Comparison of ENCODE assay signal across 8 cellular contexts in the genomic region with DNA sequence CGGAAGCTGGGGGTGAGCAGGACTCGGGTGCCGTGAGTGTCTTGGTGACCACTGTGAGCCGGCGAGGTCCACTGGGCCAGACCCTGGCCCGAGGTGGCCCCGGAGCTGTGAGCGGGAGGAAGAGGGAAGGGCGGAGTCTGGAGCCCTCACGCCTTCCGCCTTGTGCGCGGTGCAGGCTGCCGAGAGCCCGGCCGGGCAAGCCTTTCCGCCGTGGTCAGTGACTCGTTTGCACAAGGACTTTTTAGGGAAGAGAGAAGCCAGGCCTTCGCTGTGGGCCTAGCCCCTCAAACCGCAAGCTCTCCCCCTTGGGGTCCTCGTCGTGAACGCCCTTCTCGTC. TPM values are rescaled to one million over a fixed set of nuclear protein-coding genes. Genes with fewer than 3 reads are reported as not detected.
A peak's percentile ranks its signal among the peaks of the same experiment; 100 is the strongest.
DNase-seq lines count a peak whose midpoint lies in the region; ATAC-seq and TF ChIP-seq lines count a peak whose summit lies in the region.

No MANE protein-coding gene starts in this region.

- TF ChIP-seq EP300 in SK-N-SH (IDR thresholded peaks at IDR 0.05; ENCODE audit: borderline replicate concordance in 1 of 2, low read depth in 1 of 2, low read length in 1 of 2) = no peak

- peak overlapping the region; percentile 98 for H3K4me2 ChIP-seq in SK-N-SH

- no peaks in the 10 kb centered on the region for H3K27me3 ChIP-seq in SK-N-SH (ENCODE audit: insufficient read depth)

- H3K4me1 Mint-ChIP-seq in dendritic cell treated with granulocyte-macrophage colony-stimulating factor and Interleukin-4, amounts not matched to agents 40 ng/mL and 50 ng/mL, for 4 days (ENCODE audit: low read depth) = peaks cover 22% of the 10 kb centered on the region

- ATAC-seq in HG02610 (IDR thresholded peaks at IDR 0.05; ENCODE audit: unreplicated experiment) = peak; percentile 18
- peak; percentile 62 for ATAC-seq in stimulated activated naive CD8-positive, alpha-beta T cell treated with anti-CD3 and anti-CD28 coated beads, Interleukin-15, Interleukin-2, amounts not matched to agents 100 U/mL and 50 U/mL, for 24 hours

- WGBS in SK-N-SH (ENCODE audit: low lambda C conversion rate) = 25% methylated on average over 22 of the region's 25 CpGs
- 2 to 6% methylated on average over 16 to 20 of the region's 25 CpGs for WGBS in lower leg skin, 2 donors

- peaks cover 11% of the 10 kb centered on the region for H3F3A ChIP-seq in SK-N-SH (replicated peaks; ENCODE audit: insufficient read depth)

- DNase-seq in SK-N-SH (peak; percentile 82), lower leg skin (ENCODE audit: low spot score in 2 of 2) (peak; percentile 38 to 92), OCI-M2 (lab: John Stamatoyannopoulos, UW; ENCODE audit: unreplicated experiment) (no peak), inferior parietal cortex (ENCODE audit: extremely low spot score) (no peak)
- peak; percentile 40 for DNase-seq in stimulated activated naive CD8-positive, alpha-beta T cell treated with anti-CD3 and anti-CD28 coated beads, Interleukin-15, Interleukin-2, amounts not matched to agents 100 U/mL and 50 U/mL, for 24 hours

- no peaks in the 10 kb centered on the region for H3K36me3 ChIP-seq in SK-N-SH (replicated peaks in 1 of 2; ENCODE audit: control insufficient read depth in 1 of 2, insufficient read depth in 2 of 2, low read length in 1 of 2)

- TF ChIP-seq CTCF in GM12875 (IDR thresholded peaks at IDR 0.05; ENCODE audit: borderline replicate concordance, insufficient read depth, low read depth, low read length) (no peak), SK-N-SH (IDR thresholded peaks at IDR 0.05) (no peak), lower leg skin (IDR thresholded peaks at IDR 0.05) (no peak)

- H3K4me3 ChIP-seq in GM12875 (ENCODE audit: low read depth, low read length) (peak overlapping the region; percentile 32), SK-N-SH (ENCODE audit: low read depth in 2 of 2, low read length in 1 of 2) (peak overlapping the region; percentile 46 to 68), lower leg skin (ENCODE audit: low read depth, poor library complexity, severe bottlenecking) (peak overlapping the region; percentile 15)

- CTCF ChIA-PET in SK-N-SH (lab: Yijun Ruan, JAX) = interaction anchor here (0.6 to 7.4 kb wide), 102 partner anchors 8 to 1189 kb away, joined by 3 to 117 read pairs (median 4); no protein-coding TSS in a partner anchor

- H3K79me2 ChIP-seq in SK-N-SH (ENCODE audit: insufficient read depth) = no peaks in the 10 kb centered on the region

- peak overlapping the region; percentile 78 for H3K4me3 Mint-ChIP-seq in dendritic cell treated with granulocyte-macrophage colony-stimulating factor and Interleukin-4, amounts not matched to agents 40 ng/mL and 50 ng/mL, for 4 days

- H3K27ac ChIP-seq in SK-N-SH (ENCODE audit: low read depth in 2 of 2, low read length in 1 of 2) = no peak overlapping the region; a peak in 1 of 4 replicates

- H3K4me1 ChIP-seq in SK-N-SH (ENCODE audit: control insufficient read depth in 1 of 2, insufficient read depth in 2 of 2, low read depth in 1 of 2, low read length in 1 of 2) = peaks cover 0 to 10% of the 10 kb centered on the region in 2 experiments; a peak in 1 of 4 replicates

- no peaks in the 10 kb centered on the region for H3K9me2 ChIP-seq in SK-N-SH

- peak overlapping the region; percentile 85 for H3K27ac Mint-ChIP-seq in dendritic cell treated with granulocyte-macrophage colony-stimulating factor and Interleukin-4, amounts not matched to agents 40 ng/mL and 50 ng/mL, for 4 days

- H3K9me3 ChIP-seq in SK-N-SH = no peaks in the 10 kb centered on the region

- no peaks in the 10 kb centered on the region for H3K36me3 Mint-ChIP-seq in dendritic cell treated with granulocyte-macrophage colony-stimulating factor and Interleukin-4, amounts not matched to agents 40 ng/mL and 50 ng/mL, for 4 days (ENCODE audit: low read depth)

- no peak overlapping the region for H3K9ac ChIP-seq in SK-N-SH

- no peak for TF ChIP-seq RAD21 in SK-N-SH (IDR thresholded peaks at IDR 0.05; ENCODE audit: low read length)

- intact Hi-C loops in dendritic cell treated with granulocyte-macrophage colony-stimulating factor and Interleukin-4, amounts not matched to agents 40 ng/mL and 50 ng/mL, for 4 days (cut with micrococcal nuclease) = loop anchor here (5.0 kb wide), 1 partner anchor 693 kb away; no protein-coding TSS in a partner anchor
- intact Hi-C loops in lower leg skin (cut with DNase I; ENCODE audit: low total_unique reads) = loop anchor here (10.0 kb wide), 1 partner anchor 625 kb away; no protein-coding TSS in a partner anchor

- no peaks in the 10 kb centered on the region for H4K20me1 ChIP-seq in SK-N-SH (ENCODE audit: insufficient read depth)

- peaks cover 52% of the 10 kb centered on the region for H3K27me3 Mint-ChIP-seq in dendritic cell treated with granulocyte-macrophage colony-stimulating factor and Interleukin-4, amounts not matched to agents 40 ng/mL and 50 ng/mL, for 4 days

- H2AFZ ChIP-seq in SK-N-SH (ENCODE audit: low read depth) = peak overlapping the region; percentile 96; the same call in 1 of the 2 replicates

- TF ChIP-seq POLR2A in lower leg skin (IDR thresholded peaks at IDR 0.05) = no peak

- POLR2A ChIA-PET in SK-N-SH (lab: Yijun Ruan, JAX) = interaction anchor here (1.6 kb wide), 1 partner anchor 697 kb away, joined by 7 read pairs; no protein-coding TSS in a partner anchor

- no peaks in the 10 kb centered on the region for H3K9me3 Mint-ChIP-seq in dendritic cell treated with granulocyte-macrophage colony-stimulating factor and Interleukin-4, amounts not matched to agents 40 ng/mL and 50 ng/mL, for 4 days

TF ChIP-seq in SK-N-SH, 30 proteins besides CTCF, POLR2A, EP300 and RAD21:
- no peak for TF ChIP-seq TCF12 (IDR thresholded peaks at IDR 0.05)
- TF ChIP-seq JUND (IDR thresholded peaks at IDR 0.05) = no peak
- TF ChIP-seq FOXJ3 (CRISPR knock-in tag; IDR thresholded peaks at IDR 0.05) = no peak
- TF ChIP-seq ELF1 (IDR thresholded peaks at IDR 0.05) = no peak
- no peak for TF ChIP-seq PBX3 (IDR thresholded peaks at IDR 0.05)
- TF ChIP-seq NRF1 (IDR thresholded peaks at IDR 0.05; ENCODE audit: low read depth, low read length) = no peak
- TF ChIP-seq REST (IDR thresholded peaks at IDR 0.05; ENCODE audit: low read depth, low read length) = no peak
- no peak for TF ChIP-seq USF2 (IDR thresholded peaks at IDR 0.05; ENCODE audit: borderline replicate concordance, low read depth, low read length)
- TF ChIP-seq RFX5 (IDR thresholded peaks at IDR 0.05; ENCODE audit: low read length) = no peak
- TF ChIP-seq FOSL2 (IDR thresholded peaks at IDR 0.05; ENCODE audit: borderline replicate concordance, low read depth) = no peak
- no peak for TF ChIP-seq GABPA (IDR thresholded peaks at IDR 0.05; ENCODE audit: low read depth)
- TF ChIP-seq CHD2 (IDR thresholded peaks at IDR 0.05; ENCODE audit: low read length, partially characterized antibody) = no peak
- no peak for TF ChIP-seq RCOR1 (IDR thresholded peaks at IDR 0.05; ENCODE audit: low read length)
- no peak for TF ChIP-seq EZH2phosphoT487 (IDR thresholded peaks at IDR 0.05; ENCODE audit: borderline replicate concordance, low read depth)

RNA-seq across cellular contexts. Expression of gene ZNF32, which starts 40.9 kb away (rescaled TPM):
- 27.2 and 39.0 TPM in 2 replicates for polyA plus RNA-seq in SK-N-SH (2012; rRNA removed)
- polyA plus RNA-seq in SK-N-SH (2012; cell fraction: cytosol; rRNA removed) = 35.7 and 36.3 TPM in 2 replicates
- 27.4 and 38.9 TPM in 2 replicates for polyA plus RNA-seq in SK-N-SH (2012; cell fraction: nucleus; rRNA removed)
- total RNA-seq in lower leg skin = 10 to 100 TPM; 27.3 to 36.8 (median 33.4) TPM

Comparison
In these comparisons a context has a peak if more than half of its experiments do, and no peak if none do; other contexts are left out.
1. DNase-seq: peak in SK-N-SH (single experiment), lower leg skin (2 of 2) and stimulated activated naive CD8-positive, alpha-beta T cell treated with anti-CD3 and anti-CD28 coated beads, Interleukin-15, Interleukin-2, amounts not matched to agents 100 U/mL and 50 U/mL, for 24 hours (single experiment); none in OCI-M2 (single experiment) and inferior parietal cortex (single experiment).
2. Peak in every context shown above with its lines, with median percentiles within 50 percentile points of each other: H3K4me3 ChIP-seq.